ENCODE assay signal across 8 cellular contexts in genomic region chr9:69168709-69169217, GRCh38. TPM values are rescaled to one million over a fixed set of nuclear protein-coding genes. Genes with fewer than 3 reads are reported as not detected.
A peak's percentile ranks its signal among the peaks of the same experiment; 100 is the strongest.
DNase-seq lines count a peak whose midpoint lies in the region; ATAC-seq and TF ChIP-seq lines count a peak whose summit lies in the region.

No MANE protein-coding gene starts in this region.

- no peaks in the 10 kb centered on the region for H3K27me3 Mint-ChIP-seq in Caco-2 (ENCODE audit: insufficient read depth, unreplicated experiment)

- CTCF ChIA-PET in Caco-2 (lab: Charles Lee): interaction anchor here (0.7 kb wide), 1 partner anchor 129 kb away, joined by 3 read pairs; no protein-coding TSS in a partner anchor

- no peaks in the 10 kb centered on the region for H3K4me1 ChIP-seq in Caco-2
- H3K4me1 ChIP-seq in upper lobe of right lung: peaks cover 23% of the 10 kb centered on the region

- TF ChIP-seq CTCF in Caco-2 (IDR thresholded peaks at IDR 0.05; ENCODE audit: insufficient read depth in 1 of 2, low read depth in 1 of 2, low read length in 1 of 2, severe bottlenecking in 1 of 2, unreplicated experiment in 1 of 2): no peak
- TF ChIP-seq CTCF in upper lobe of right lung (IDR thresholded peaks at IDR 0.05): no peak

- H3K27ac Mint-ChIP-seq in Caco-2 (ENCODE audit: unreplicated experiment): no peak overlapping the region

- H3K4me3 ChIP-seq in Caco-2 (ENCODE audit: low read depth, low read length): no peak overlapping the region
- no peak overlapping the region for H3K4me3 ChIP-seq in upper lobe of right lung

- peak; percentile 38 to 39 for DNase-seq in Caco-2
- DNase-seq in NCI-H1436 (lab: John Stamatoyannopoulos, UW): peak; percentile 45
- peak; percentile 9 for DNase-seq in activated T-cell treated with anti-CD3 and anti-CD28 coated beads for 4 hours
- DNase-seq in left kidney (ENCODE audit: low read depth, low spot score): peak; percentile 54
- DNase-seq in upper lobe of right lung: no peak
- no peak for DNase-seq in NAMALWA (ENCODE audit: low spot score)
- no peak for DNase-seq in SW 1271 (lab: John Stamatoyannopoulos, UW)

- no peak overlapping the region for H3K27ac ChIP-seq in upper lobe of right lung

- no peaks in the 10 kb centered on the region for H3K9me3 ChIP-seq in Caco-2
- H3K9me3 ChIP-seq in upper lobe of right lung: no peaks in the 10 kb centered on the region

- BruUV-seq in Caco-2 (replicated peaks; lab: Mats Ljungman, UMichigan): no TSS peak

- H3K9me3 Mint-ChIP-seq in Caco-2 (ENCODE audit: unreplicated experiment): no peaks in the 10 kb centered on the region

- peaks cover 12% of the 10 kb centered on the region for H3K4me1 Mint-ChIP-seq in Caco-2 (ENCODE audit: low read depth, unreplicated experiment)

- no peaks in the 10 kb centered on the region for H3K36me3 Mint-ChIP-seq in Caco-2 (ENCODE audit: insufficient read depth, unreplicated experiment)

- H3K27me3 ChIP-seq in Caco-2 (replicated peaks; ENCODE audit: control insufficient read depth, insufficient read depth, low read length) (no peaks in the 10 kb centered on the region), upper lobe of right lung (no peaks in the 10 kb centered on the region)

- no peaks in the 10 kb centered on the region for H3K36me3 ChIP-seq in Caco-2 (ENCODE audit: control insufficient read depth, insufficient read depth, low read length)
- H3K36me3 ChIP-seq in upper lobe of right lung: no peaks in the 10 kb centered on the region

- no peak overlapping the region for H3K4me3 Mint-ChIP-seq in Caco-2 (ENCODE audit: unreplicated experiment)

- intact Hi-C loops in Caco-2 (cut with micrococcal nuclease; ENCODE audit: unreplicated experiment) (no loop called here), upper lobe of right lung (cut with DNase I) (no loop called here)

- ATAC-seq in GM21576 (IDR thresholded peaks at IDR 0.05; ENCODE audit: unreplicated experiment) (peak; percentile 52), upper lobe of right lung (peak; percentile 62)

- POLR2A ChIA-PET in Caco-2 (lab: Charles Lee): no interaction called here

RNA-seq across cellular contexts. Expression of gene TJP2, which starts 5.3 kb away (rescaled TPM):
- total RNA-seq in Caco-2 (2022) (35.8 and 36.7 TPM in 2 replicates), upper lobe of right lung (131 TPM)

Comparison
In these comparisons a context has a peak if more than half of its experiments do, and no peak if none do; other contexts are left out.
1. DNase-seq: peak in Caco-2 (2 of 2), NCI-H1436 (single experiment), activated T-cell treated with anti-CD3 and anti-CD28 coated beads for 4 hours (single experiment) and left kidney (single experiment); none in upper lobe of right lung (single experiment), NAMALWA (single experiment) and SW 1271 (0 of 2).